ENCODE assay signal across 8 cellular contexts in the genomic region with DNA sequence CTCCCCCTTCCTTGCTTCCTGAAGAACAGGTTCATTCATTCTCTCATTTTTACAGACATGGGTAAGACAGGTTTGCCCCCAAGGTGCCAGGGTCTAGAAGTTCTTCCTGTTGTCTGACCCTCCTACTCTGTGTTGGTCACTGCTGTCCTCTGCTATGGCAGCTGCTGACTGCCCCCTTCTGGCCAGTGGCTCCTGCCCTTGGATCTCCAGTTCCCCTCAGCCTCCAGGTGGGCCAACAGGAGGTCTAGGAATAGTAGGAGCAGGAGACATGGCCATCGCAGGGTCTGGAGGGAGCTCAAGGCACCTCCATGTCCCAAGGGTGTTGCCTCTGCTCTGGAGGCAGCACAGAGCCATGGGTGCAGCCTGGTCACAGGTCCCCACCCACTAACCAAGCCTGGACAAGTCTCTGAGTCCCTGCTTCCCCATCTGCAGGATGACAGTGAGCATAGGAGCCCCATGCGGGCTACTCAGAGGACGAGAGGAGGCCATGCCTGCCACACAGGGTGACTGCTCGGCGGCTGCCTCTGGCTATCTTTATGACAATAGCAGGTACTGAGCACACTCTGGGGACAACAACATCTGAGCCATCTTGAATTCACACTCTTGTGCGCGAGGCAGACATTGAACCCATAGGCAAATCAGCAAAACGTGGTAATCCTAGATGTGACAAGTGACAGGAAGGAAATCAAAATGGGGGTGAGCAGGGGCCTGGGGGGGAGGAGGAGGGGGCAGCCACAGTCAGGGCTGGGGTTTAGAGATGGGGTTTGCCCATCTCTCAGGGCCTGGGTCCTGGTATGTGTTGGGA. TPM values are rescaled to one million over a fixed set of nuclear protein-coding genes. Genes with fewer than 3 reads are reported as not detected.
A peak's percentile ranks its signal among the peaks of the same experiment; 100 is the strongest.
DNase-seq lines count a peak whose midpoint lies in the region; ATAC-seq, FAIRE-seq and TF ChIP-seq lines count a peak whose summit lies in the region.

No MANE protein-coding gene starts in this region.

- H3K4me1 ChIP-seq in Caco-2 (peaks cover 5% of the 10 kb centered on the region; the same call in 1 of the 2 replicates), right lobe of liver (peaks cover 0 to 16% (median 5%) of the 10 kb centered on the region in 4 donors)

- H3K36me3 ChIP-seq in Caco-2 (ENCODE audit: control insufficient read depth, insufficient read depth, low read length), result no peaks in the 10 kb centered on the region
- H3K36me3 ChIP-seq in bronchial epithelial cell (ENCODE audit: control insufficient read depth, insufficient read depth, low read length), result no peaks in the 10 kb centered on the region
- H3K36me3 ChIP-seq in right lobe of liver, result no peaks in the 10 kb centered on the region

- H3K9me3 ChIP-seq in Caco-2 (peaks cover 7% of the 10 kb centered on the region), right lobe of liver (no peaks in the 10 kb centered on the region), T-helper 17 cell (ENCODE audit: control insufficient read depth, low read length, poor library complexity, severe bottlenecking) (no peaks in the 10 kb centered on the region)

- DNase-seq in Caco-2 (peak; percentile 75 to 77), HT1080 (ENCODE audit: low read depth) (peak; percentile 43), bronchial epithelial cell (ENCODE audit: low read depth) (peak; percentile 55), right lobe of liver (no peak), T-helper 17 cell (no peak)

- no peak overlapping the region for H3K27ac Mint-ChIP-seq in Caco-2 (ENCODE audit: unreplicated experiment)
- H3K27ac Mint-ChIP-seq in T-helper 17 cell, result no peak overlapping the region

- ATAC-seq in right lobe of liver (peak; percentile 52 to 68 (median 60)), T-helper 17 cell (no peak), HG03280 (IDR thresholded peaks at IDR 0.05; ENCODE audit: unreplicated experiment) (no peak), HG03571 (IDR thresholded peaks at IDR 0.05; ENCODE audit: unreplicated experiment) (no peak), HG03354 (IDR thresholded peaks at IDR 0.05; ENCODE audit: poor library complexity, severe bottlenecking, unreplicated experiment) (no peak)

- no peaks in the 10 kb centered on the region for H3K27me3 ChIP-seq in Caco-2 (replicated peaks; ENCODE audit: control insufficient read depth, insufficient read depth, low read length)
- peaks cover 3% of the 10 kb centered on the region for H3K27me3 ChIP-seq in bronchial epithelial cell (ENCODE audit: control insufficient read depth, insufficient read depth, low read length)
- no peaks in the 10 kb centered on the region for H3K27me3 ChIP-seq in right lobe of liver

- H3K4me3 ChIP-seq in Caco-2 (ENCODE audit: low read depth, low read length), result no peak overlapping the region
- no peak overlapping the region for H3K4me3 ChIP-seq in bronchial epithelial cell (ENCODE audit: low read depth, low read length)
- no peak overlapping the region for H3K4me3 ChIP-seq in right lobe of liver

- TF ChIP-seq CTCF in Caco-2 (IDR thresholded peaks at IDR 0.05; ENCODE audit: insufficient read depth in 1 of 2, low read depth in 1 of 2, low read length in 1 of 2, severe bottlenecking in 1 of 2, unreplicated experiment in 1 of 2), result peak; percentile 82 to 93
- peak; percentile 61 for TF ChIP-seq CTCF in bronchial epithelial cell (IDR thresholded peaks at IDR 0.05; ENCODE audit: insufficient read depth, low read length, severe bottlenecking)
- peak; percentile 45 to 79 (median 67) for TF ChIP-seq CTCF in right lobe of liver (IDR thresholded peaks at IDR 0.05)

- 62% methylated on average over 3 of the region's 8 CpGs for WGBS in right lobe of liver (ENCODE audit: insufficient coverage, low coverage, low lambda C conversion rate, missing lambda C conversion rate)

- H3K27ac ChIP-seq in right lobe of liver, result no peak overlapping the region

- no peaks in the 10 kb centered on the region for H3K27me3 Mint-ChIP-seq in Caco-2 (ENCODE audit: insufficient read depth, unreplicated experiment)
- peaks cover 17% of the 10 kb centered on the region for H3K27me3 Mint-ChIP-seq in T-helper 17 cell

- peaks cover 9% of the 10 kb centered on the region for H3K4me1 Mint-ChIP-seq in Caco-2 (ENCODE audit: low read depth, unreplicated experiment)
- H3K4me1 Mint-ChIP-seq in T-helper 17 cell, result peaks cover 2% of the 10 kb centered on the region

- intact Hi-C loops in Caco-2 (cut with micrococcal nuclease; ENCODE audit: unreplicated experiment) (loop anchor here (1.0 to 2.0 kb wide), 3 partner anchors 52 to 140 kb away; no protein-coding TSS in a partner anchor), right lobe of liver (cut with DNase I) (no loop called here)

- no peak for FAIRE-seq in bronchial epithelial cell (lab: Jason Lieb, UNC)

- peaks cover 5% of the 10 kb centered on the region for H3K9me3 Mint-ChIP-seq in Caco-2 (ENCODE audit: unreplicated experiment)

- no TSS peak for BruUV-seq in Caco-2 (replicated peaks; lab: Mats Ljungman, UMichigan)

- no peak overlapping the region for H3K4me3 Mint-ChIP-seq in Caco-2 (ENCODE audit: unreplicated experiment)
- H3K4me3 Mint-ChIP-seq in T-helper 17 cell, result no peak overlapping the region

- CTCF ChIA-PET in Caco-2 (lab: Charles Lee), result interaction anchor here (0.9 to 1.5 kb wide), 3 partner anchors 9 to 140 kb away, joined by 4 to 14 read pairs (median 4); no protein-coding TSS in a partner anchor

- H3K36me3 Mint-ChIP-seq in Caco-2 (ENCODE audit: insufficient read depth, unreplicated experiment) (no peaks in the 10 kb centered on the region), T-helper 17 cell (ENCODE audit: low read depth) (peaks cover 4% of the 10 kb centered on the region)

- POLR2A ChIA-PET in Caco-2 (lab: Charles Lee), result no interaction called here

- no peak for TF ChIP-seq POLR2A in right lobe of liver (IDR thresholded peaks at IDR 0.05)

RNA-seq across cellular contexts. Expression of a gene that starts 27.0 kb away (rescaled TPM):
- total RNA-seq in Caco-2 (2022) (1.7 and 2.0 TPM in 2 replicates), bronchial epithelial cell (not detected in 2 replicates), right lobe of liver (under 1 TPM in 5 of 6 experiments, not detected in 1; 0.09 to 0.43 (median 0.21) TPM), T-helper 17 cell (not detected)
- 0.06 and 0.70 TPM in 2 replicates for total RNA-seq in HT1080 (2014; rRNA removed; shearing (Covaris generic))
- 0.06 and 0.25 TPM in 2 replicates for polyA plus RNA-seq in HT1080 (2015; cell fraction: cytosol; rRNA removed)
- 0.14 TPM in 1 of 2 replicates, not detected in the other for polyA plus RNA-seq in HT1080 (2015; cell fraction: nucleus; rRNA removed)

RNA-seq across cellular contexts. Expression of a gene that starts 53.6 kb away (rescaled TPM):
- 1.6 and 1.7 TPM in 2 replicates for total RNA-seq in Caco-2 (2022)
- total RNA-seq in HT1080 (2014; rRNA removed; shearing (Covaris generic)), result 6.3 and 9.2 TPM in 2 replicates
- polyA plus RNA-seq in HT1080 (2015; cell fraction: cytosol; rRNA removed), result 1.6 and 1.9 TPM in 2 replicates
- polyA plus RNA-seq in HT1080 (2015; cell fraction: nucleus; rRNA removed), result 1.2 TPM in 2 replicates
- total RNA-seq in bronchial epithelial cell, result 0.53 and 4.5 TPM in 2 replicates
- total RNA-seq in right lobe of liver, result 1 to 10 TPM; 3.1 to 9.4 (median 6.8) TPM
- total RNA-seq in T-helper 17 cell, result under 1 TPM; 0.25 to 0.52 TPM

Comparison
In these comparisons a context has a peak if more than half of its experiments do, and no peak if none do; other contexts are left out.
1. DNase-seq: peak in Caco-2 (2 of 2), HT1080 (single experiment) and bronchial epithelial cell (single experiment); none in right lobe of liver (0 of 3) and T-helper 17 cell (0 of 3).
2. ATAC-seq: peak in right lobe of liver (4 of 4); none in T-helper 17 cell (single experiment), HG03280 (single experiment), HG03571 (single experiment) and HG03354 (single experiment).
3. Peak in every context shown above with its lines, with median percentiles within 50 percentile points of each other: CTCF ChIP-seq.